Comparison of ENCODE assay signal across 9 cellular contexts in genomic region chr9:131714161-131714646, GRCh38. TPM values are rescaled to one million over a fixed set of nuclear protein-coding genes. Genes with fewer than 3 reads are reported as not detected.
DNase-seq lines count a peak whose midpoint lies in the region; ATAC-seq and TF ChIP-seq lines count a peak whose summit lies in the region.
"Had no signal": no experiment of that assay in that cellular context is flagged by ENCODE, and none has a peak within 500 bp of the region (broad histone marks: within the 10 kb centered on the region; RNA-seq: fewer than 3 reads in every experiment).

No MANE protein-coding gene starts in this region.

- H3K4me1 Mint-ChIP-seq in HFFc6 (ENCODE audit: low read depth), result peaks cover 60% of the 10 kb centered on the region
- peaks cover 87% of the 10 kb centered on the region for H3K4me1 Mint-ChIP-seq in stimulated activated effector memory CD8-positive, alpha-beta T cell treated with anti-CD3 and anti-CD28 coated beads, Interleukin-12 subunit alpha, Interleukin-12 subunit beta, amount 100 ng/mL, for 72 hours
- H3K4me1 Mint-ChIP-seq in activated naive CD4-positive, alpha-beta T cell treated with anti-CD3 and anti-CD28 coated beads for 36 hours (ENCODE audit: low read depth), result peaks cover 43% of the 10 kb centered on the region

- peaks cover 5% of the 10 kb centered on the region for H4K20me1 ChIP-seq in hepatocyte (ENCODE audit: insufficient read depth, poor library complexity, severe bottlenecking)

- no peaks in the 10 kb centered on the region for H3K9me3 Mint-ChIP-seq in HFFc6
- H3K9me3 Mint-ChIP-seq in stimulated activated effector memory CD8-positive, alpha-beta T cell treated with anti-CD3 and anti-CD28 coated beads, Interleukin-12 subunit alpha, Interleukin-12 subunit beta, amount 100 ng/mL, for 72 hours, result no peaks in the 10 kb centered on the region
- no peaks in the 10 kb centered on the region for H3K9me3 Mint-ChIP-seq in activated naive CD4-positive, alpha-beta T cell treated with anti-CD3 and anti-CD28 coated beads for 36 hours
- H3K9me3 Mint-ChIP-seq: mesothelial cell of epicardium had no signal

- H2AFZ ChIP-seq in hepatocyte, result no peak overlapping the region

- H3K4me1 ChIP-seq in hepatocyte (ENCODE audit: insufficient read depth), result peaks cover 18% of the 10 kb centered on the region

- intact Hi-C loops in activated naive CD4-positive, alpha-beta T cell treated with anti-CD3 and anti-CD28 coated beads for 36 hours (cut with micrococcal nuclease), result no loop called here

- TF ChIP-seq CTCF in HFFc6 (IDR thresholded peaks at IDR 0.05) (no peak), kidney epithelial cell (IDR thresholded peaks at IDR 0.05; ENCODE audit: insufficient read depth, low read length, poor library complexity, severe bottlenecking) (no peak), hepatocyte (IDR thresholded peaks at IDR 0.05; ENCODE audit: poor library complexity) (no peak)

- H3K9me3 ChIP-seq in hepatocyte (ENCODE audit: low read depth), result no peaks in the 10 kb centered on the region

- DNase-seq in HFFc6 (peak; percentile 86), kidney epithelial cell (ENCODE audit: low read depth) (peak; percentile 77), hepatocyte (ENCODE audit: low spot score) (no peak), SK-N-DZ (ENCODE audit: low spot score) (no peak)
- DNase-seq in stimulated activated effector memory CD8-positive, alpha-beta T cell treated with anti-CD3 and anti-CD28 coated beads, Interleukin-12 subunit alpha, Interleukin-12 subunit beta, amount 100 ng/mL, for 72 hours (ENCODE audit: low spot score in 2 of 2), result no peak
- DNase-seq in activated naive CD4-positive, alpha-beta T cell treated with anti-CD3 and anti-CD28 coated beads for 36 hours, result no peak

- CTCF ChIA-PET in activated naive CD4-positive, alpha-beta T cell treated with anti-CD3 and anti-CD28 coated beads for 36 hours (lab: Charles Lee), result interaction anchor here (0.6 to 2.1 kb wide), 3 partner anchors 26 to 122 kb away, joined by 3 to 8 read pairs (median 5); no protein-coding TSS in a partner anchor

- WGBS in hepatocyte (ENCODE audit: low lambda C conversion rate, missing lambda C conversion rate), result 83% methylated on average over 10 of the region's 10 CpGs

- ATAC-seq in stimulated activated effector memory CD8-positive, alpha-beta T cell treated with anti-CD3 and anti-CD28 coated beads, Interleukin-12 subunit alpha, Interleukin-12 subunit beta, amount 100 ng/mL, for 72 hours, result no peak
- ATAC-seq in HG03108 (IDR thresholded peaks at IDR 0.05; ENCODE audit: unreplicated experiment), result no peak

- peaks cover 2% of the 10 kb centered on the region; the same call in 1 of the 2 replicates for H3K27me3 Mint-ChIP-seq in HFFc6 (ENCODE audit: insufficient read depth)
- no peaks in the 10 kb centered on the region for H3K27me3 Mint-ChIP-seq in activated naive CD4-positive, alpha-beta T cell treated with anti-CD3 and anti-CD28 coated beads for 36 hours (ENCODE audit: low read depth)

- H3K27ac ChIP-seq in cingulate gyrus (ENCODE audit: low read depth, low read length) (peak overlapping the region; percentile 60), hepatocyte (no peak overlapping the region)

- H3K36me3 ChIP-seq in kidney epithelial cell (ENCODE audit: control insufficient read depth, insufficient read depth, low read length), result no peaks in the 10 kb centered on the region
- no peaks in the 10 kb centered on the region for H3K36me3 ChIP-seq in hepatocyte (replicated peaks; ENCODE audit: insufficient read depth, low read depth)

- no peak overlapping the region for H3K4me2 ChIP-seq in hepatocyte

- H3K4me3 Mint-ChIP-seq in HFFc6, result peak overlapping the region; percentile 81
- no peak overlapping the region for H3K4me3 Mint-ChIP-seq in stimulated activated effector memory CD8-positive, alpha-beta T cell treated with anti-CD3 and anti-CD28 coated beads, Interleukin-12 subunit alpha, Interleukin-12 subunit beta, amount 100 ng/mL, for 72 hours
- no peak overlapping the region for H3K4me3 Mint-ChIP-seq in activated naive CD4-positive, alpha-beta T cell treated with anti-CD3 and anti-CD28 coated beads for 36 hours
- H3K4me3 Mint-ChIP-seq: mesothelial cell of epicardium had no signal

- H3K27ac Mint-ChIP-seq in HFFc6, result peak overlapping the region; percentile 97
- peak overlapping the region; percentile 83 for H3K27ac Mint-ChIP-seq in stimulated activated effector memory CD8-positive, alpha-beta T cell treated with anti-CD3 and anti-CD28 coated beads, Interleukin-12 subunit alpha, Interleukin-12 subunit beta, amount 100 ng/mL, for 72 hours
- H3K27ac Mint-ChIP-seq in activated naive CD4-positive, alpha-beta T cell treated with anti-CD3 and anti-CD28 coated beads for 36 hours, result no peak overlapping the region
- H3K27ac Mint-ChIP-seq: mesothelial cell of epicardium had no signal

- peaks cover 97% of the 10 kb centered on the region for H3K79me2 ChIP-seq in hepatocyte

- H3K4me3 ChIP-seq in kidney epithelial cell (ENCODE audit: low read depth, low read length) (no peak overlapping the region), hepatocyte (no peak overlapping the region)

- H3K27me3 ChIP-seq in kidney epithelial cell (ENCODE audit: control insufficient read depth, insufficient read depth, low read length), result no peaks in the 10 kb centered on the region
- no peaks in the 10 kb centered on the region for H3K27me3 ChIP-seq in hepatocyte

- H3K36me3 Mint-ChIP-seq in HFFc6 (ENCODE audit: low read depth), result no peaks in the 10 kb centered on the region
- H3K36me3 Mint-ChIP-seq in stimulated activated effector memory CD8-positive, alpha-beta T cell treated with anti-CD3 and anti-CD28 coated beads, Interleukin-12 subunit alpha, Interleukin-12 subunit beta, amount 100 ng/mL, for 72 hours, result peaks cover 70% of the 10 kb centered on the region
- peaks cover 9% of the 10 kb centered on the region for H3K36me3 Mint-ChIP-seq in activated naive CD4-positive, alpha-beta T cell treated with anti-CD3 and anti-CD28 coated beads for 36 hours (ENCODE audit: low read depth)

- H3K9me2 ChIP-seq in hepatocyte (replicated peaks; ENCODE audit: insufficient read depth), result no peaks in the 10 kb centered on the region

RNA-seq across cellular contexts. Expression of gene RAPGEF1, which starts 25.7 kb away (rescaled TPM):
- 10 to 100 TPM; 38.6 to 46.6 (median 42.3) TPM for total RNA-seq in HFFc6 (2021; fragmentation: NEBNext Ultra II Directional; extraction: Animal tissue kit (Norgen Biotek cat#: 25700))
- total RNA-seq in kidney epithelial cell (43.5 TPM in 2 replicates), hepatocyte (26.2 and 27.5 TPM in 2 replicates)
- polyA plus RNA-seq in hepatocyte, result 24.8 and 29.7 TPM in 2 replicates
- 10 to 100 TPM; 55.9 to 59.9 TPM for total RNA-seq in activated naive CD4-positive, alpha-beta T cell treated with anti-CD3 and anti-CD28 coated beads for 36 hours
- 22.1 and 24.4 TPM in 2 replicates for polyA plus RNA-seq in SK-N-DZ (2014; cell fraction: cytosol; rRNA removed)
- polyA plus RNA-seq in SK-N-DZ (2014; cell fraction: nucleus; rRNA removed), result 14.7 and 19.5 TPM in 2 replicates

Comparison
In these comparisons a context has a peak if more than half of its experiments do, and no peak if none do; other contexts are left out.
1. DNase-seq: peak in HFFc6 (single experiment) and kidney epithelial cell (single experiment); none in stimulated activated effector memory CD8-positive, alpha-beta T cell treated with anti-CD3 and anti-CD28 coated beads, Interleukin-12 subunit alpha, Interleukin-12 subunit beta, amount 100 ng/mL, for 72 hours (0 of 2), hepatocyte (single experiment), activated naive CD4-positive, alpha-beta T cell treated with anti-CD3 and anti-CD28 coated beads for 36 hours (single experiment) and SK-N-DZ (single experiment).